20 cellular contexts compared by ENCODE assay signal in the genomic region with DNA sequence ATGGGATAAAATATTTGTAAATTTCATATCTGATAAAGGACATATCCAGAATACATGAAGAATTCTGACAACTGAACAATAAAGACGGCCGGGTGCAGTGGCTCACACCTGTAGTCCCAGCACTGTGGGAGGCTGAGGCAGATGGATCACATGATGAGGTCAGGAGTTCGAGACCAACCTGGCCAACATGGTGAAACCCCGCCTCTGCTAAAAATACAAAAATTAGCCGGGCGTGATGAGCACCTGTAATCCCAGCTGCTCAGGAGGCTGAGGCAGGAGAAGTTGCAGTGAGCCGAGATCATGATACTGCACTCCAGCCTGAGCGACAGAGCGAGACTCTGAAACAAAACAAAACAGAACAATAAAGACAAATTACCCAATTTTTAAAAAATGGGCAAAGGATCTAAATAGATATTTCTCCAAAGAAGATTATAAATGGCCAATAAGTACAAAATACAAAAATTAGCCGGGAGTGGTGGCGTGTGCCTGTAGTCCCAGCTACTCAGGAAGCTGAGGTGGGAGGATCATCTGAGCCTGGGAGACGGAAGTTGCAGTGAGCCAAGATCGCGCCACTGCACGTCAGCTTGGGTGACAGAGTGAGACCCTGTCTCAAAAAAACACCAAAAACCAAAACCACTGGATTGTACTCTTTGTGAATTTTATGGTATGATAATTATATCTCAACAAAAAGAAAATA. TPM values are rescaled to one million over a fixed set of nuclear protein-coding genes. Genes with fewer than 3 reads are reported as not detected.
DNase-seq lines count a peak whose midpoint lies in the region; ATAC-seq and TF ChIP-seq lines count a peak whose summit lies in the region.
"Had no signal": no experiment of that assay in that cellular context is flagged by ENCODE, and none has a peak within 500 bp of the region (broad histone marks: within the 10 kb centered on the region; RNA-seq: fewer than 3 reads in every experiment).

No MANE protein-coding gene starts in this region.

- H3K4me1 ChIP-seq in mucosa of descending colon (ENCODE audit: low read depth) (no peaks in the 10 kb centered on the region), upper lobe of left lung (peaks cover 0 to 9% (median 2%) of the 10 kb centered on the region in 4 donors)
- H3K4me1 ChIP-seq: parathyroid adenoma, uterus had no signal

- peak; percentile 38 for TF ChIP-seq POLR2A in GM18505 (IDR thresholded peaks at IDR 0.05; ENCODE audit: borderline replicate concordance, extremely low read depth, insufficient read depth, insufficient read length)
- TF ChIP-seq POLR2A in upper lobe of left lung (IDR thresholded peaks at IDR 0.05): no peak

- TF ChIP-seq CTCF in mucosa of descending colon (IDR thresholded peaks at IDR 0.05) (no peak), upper lobe of left lung (IDR thresholded peaks at IDR 0.05) (no peak)

- no peak overlapping the region for H3K4me3 ChIP-seq in mucosa of descending colon
- no peak overlapping the region for H3K4me3 ChIP-seq in upper lobe of left lung
- H3K4me3 ChIP-seq: uterus had no signal

- H3K27ac ChIP-seq in upper lobe of left lung: no peak overlapping the region
- H3K27ac ChIP-seq: parathyroid adenoma, uterus had no signal

- H3K36me3 ChIP-seq in mucosa of descending colon (ENCODE audit: low read depth) (no peaks in the 10 kb centered on the region), upper lobe of left lung (no peaks in the 10 kb centered on the region)
- H3K36me3 ChIP-seq: uterus had no signal

- DNase-seq in NAMALWA (ENCODE audit: low spot score) (peak; percentile 61), mucosa of descending colon (peak in 2 of 3 donors; percentile 14 to 33), upper lobe of left lung (no peak), SHP77 treated with DMSO at 0.1 percent for 48 hours (lab: John Stamatoyannopoulos, UW) (no peak), NCI-H1436 treated with DMSO at 0.1 percent for 48 hours (lab: John Stamatoyannopoulos, UW) (no peak), putamen (ENCODE audit: low spot score) (no peak)
- DNase-seq: activated CD8-positive, alpha-beta memory T cell treated with anti-CD3 and anti-CD28 coated beads for 24 hours; activated naive CD8-positive, alpha-beta T cell treated with anti-CD3 and anti-CD28 coated beads, Interleukin-2, amount 10 ng/mL, durations not matched to agents 7 days and 5 days; cortex of kidney; EL; MV-4-11; NCI-H2029; NCI-H510A; SIG-M5; T-helper 2 cell; uterus had no signal

- WGBS in upper lobe of left lung, 2 donors: 86 to 87% methylated on average over 15 of the region's 15 CpGs

- TF ChIP-seq EP300 in upper lobe of left lung (IDR thresholded peaks at IDR 0.05): no peak

- ATAC-seq in GM18505 (IDR thresholded peaks at IDR 0.05; ENCODE audit: unreplicated experiment) (no peak), GM21576 (IDR thresholded peaks at IDR 0.05; ENCODE audit: unreplicated experiment) (peak; percentile 55), mucosa of descending colon (no peak), upper lobe of left lung (ENCODE audit: low FRiP score in 2 of 2) (no peak)
- ATAC-seq: natural killer cell treated with Interleukin-12 subunit alpha and Interleukin-12 subunit beta and Interleukin-15 and Interleukin-18, amount 100 ng/mL, for 72 hours had no signal

- H3K27me3 ChIP-seq in upper lobe of left lung: no peaks in the 10 kb centered on the region
- H3K27me3 ChIP-seq: uterus had no signal

- intact Hi-C loops in mucosa of descending colon (cut with DNase I, micrococcal nuclease): no loop called here

- no peaks in the 10 kb centered on the region for H3K9me3 ChIP-seq in mucosa of descending colon
- H3K9me3 ChIP-seq in upper lobe of left lung: no peaks in the 10 kb centered on the region
- H3K9me3 ChIP-seq: uterus had no signal

RNA-seq across cellular contexts. Expression of a gene that starts 9.6 kb away (rescaled TPM):
- total RNA-seq in mucosa of descending colon: 100 to 1,000 TPM in 1 of 3 donors, 10 to 100 TPM in 2; 59.3 to 103 (median 69.7) TPM
- total RNA-seq in upper lobe of left lung: 10 to 100 TPM; 33.0 to 69.1 (median 55.7) TPM

RNA-seq across cellular contexts. Expression of a gene that starts 37.2 kb away (rescaled TPM):
- total RNA-seq in mucosa of descending colon: 10 to 100 TPM; 25.3 to 60.3 (median 28.9) TPM
- 100 to 1,000 TPM in 3 of 6 donors, 10 to 100 TPM in 3; 14.8 to 175 (median 87.1) TPM for total RNA-seq in upper lobe of left lung

Comparison
In these comparisons a context has a peak if more than half of its experiments do, and no peak if none do; other contexts are left out.
1. DNase-seq: peak in NAMALWA (single experiment) and mucosa of descending colon (2 of 3); none in upper lobe of left lung (0 of 2), SHP77 treated with DMSO at 0.1 percent for 48 hours (single experiment), NCI-H1436 treated with DMSO at 0.1 percent for 48 hours (single experiment) and putamen (single experiment).